ENCODE assay signal across 7 cellular contexts in the genomic region with DNA sequence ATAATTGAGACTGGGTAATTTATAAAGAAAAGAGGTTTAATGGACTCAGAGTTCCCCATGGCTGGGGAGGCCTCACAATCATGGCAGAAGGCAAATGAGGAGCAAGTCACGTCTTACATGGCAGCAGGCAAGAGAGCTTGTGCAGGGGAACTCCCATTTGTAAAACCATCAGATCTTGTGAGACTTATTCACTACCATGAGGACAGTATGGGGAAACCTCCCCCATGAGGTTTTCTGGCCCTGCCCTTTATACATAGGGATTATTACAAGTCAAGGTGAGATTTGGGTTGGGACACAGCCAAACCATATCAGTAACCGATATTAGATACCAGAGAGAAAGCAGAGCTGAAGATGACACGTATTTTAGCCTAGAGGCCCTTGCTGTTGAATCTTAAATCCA.
A peak's percentile ranks its signal among the peaks of the same experiment; 100 is the strongest.
DNase-seq lines count a peak whose midpoint lies in the region; ATAC-seq, FAIRE-seq and TF ChIP-seq lines count a peak whose summit lies in the region.
"Not testable (repeated sequence)": the region's sequence is repeated elsewhere in the genome, so short reads cannot be mapped to it uniquely, and the experiment has no call there.

No MANE protein-coding gene starts in this region.

- peaks cover 21% of the 10 kb centered on the region for H3K4me1 ChIP-seq in ACC112 (ENCODE audit: control insufficient read depth, insufficient read depth, low read length, unreplicated experiment)
- H3K4me1 ChIP-seq in astrocyte (ENCODE audit: insufficient read depth, low read length), result not testable (repeated sequence)

- H2AFZ ChIP-seq in ACC112 (ENCODE audit: low read length, unreplicated experiment); astrocyte (ENCODE audit: low read depth, low read length): not testable (repeated sequence)

- not testable (repeated sequence) for H3K4me3 Mint-ChIP-seq in T-cell; astrocyte (ENCODE audit: unreplicated experiment); neural crest cell
- peak overlapping the region; percentile 55 for H3K4me3 Mint-ChIP-seq in activated T-helper 17 cell treated with anti-CD3 and anti-CD28 coated beads, Interleukin-2, amount 50 U/mL, for 72 hours
- H3K4me3 Mint-ChIP-seq in immature natural killer cell, result peak overlapping the region; percentile 46 to 68 (median 61)

- FAIRE-seq in astrocyte (lab: Jason Lieb, UNC), result not testable (repeated sequence)

- peak overlapping the region; percentile 65 for H3K4me2 ChIP-seq in astrocyte (ENCODE audit: low read length)

- H3K9me3 Mint-ChIP-seq in T-cell; activated T-helper 17 cell treated with anti-CD3 and anti-CD28 coated beads, Interleukin-2, amount 50 U/mL, for 72 hours; astrocyte (ENCODE audit: unreplicated experiment); immature natural killer cell; neural crest cell: not testable (repeated sequence)

- not testable (repeated sequence) for H3K36me3 ChIP-seq in ACC112 (ENCODE audit: insufficient read depth, low read length); astrocyte (ENCODE audit: insufficient read depth, low read length)

- POLR2A ChIA-PET in T-cell (lab: Charles Lee), result interaction anchor here in 1 of 2 donors (0.6 kb wide), 1 partner anchor 196 kb away, joined by 3 read pairs; no protein-coding TSS in a partner anchor

- not testable (repeated sequence) for H3K4me3 ChIP-seq in ACC112 (ENCODE audit: low read depth, low read length); astrocyte (ENCODE audit: insufficient read depth, low read depth, low read length)

- H3K36me3 Mint-ChIP-seq in T-cell; activated T-helper 17 cell treated with anti-CD3 and anti-CD28 coated beads, Interleukin-2, amount 50 U/mL, for 72 hours (ENCODE audit: low read depth); astrocyte (ENCODE audit: low read depth, unreplicated experiment); neural crest cell (ENCODE audit: low read depth): not testable (repeated sequence)
- peaks cover 8 to 25% (median 8%) of the 10 kb centered on the region in 3 donors for H3K36me3 Mint-ChIP-seq in immature natural killer cell

- peaks cover 0 to 17% (median 11%) of the 10 kb centered on the region in 3 donors for H3K4me1 Mint-ChIP-seq in T-cell
- not testable (repeated sequence) for H3K4me1 Mint-ChIP-seq in activated T-helper 17 cell treated with anti-CD3 and anti-CD28 coated beads, Interleukin-2, amount 50 U/mL, for 72 hours; astrocyte (ENCODE audit: low read depth, unreplicated experiment); neural crest cell
- peaks cover 38 to 46% of the 10 kb centered on the region in 2 donors for H3K4me1 Mint-ChIP-seq in immature natural killer cell

- ATAC-seq in T-cell (replicated peaks in 1 of 4), result not testable (repeated sequence)
- ATAC-seq in activated T-helper 17 cell treated with anti-CD3 and anti-CD28 coated beads, Interleukin-2, amount 50 U/mL, for 72 hours (replicated peaks), result peak; percentile 79

- not testable (repeated sequence) for H3K79me2 ChIP-seq in ACC112 (ENCODE audit: control insufficient read depth, insufficient read depth, low read length, unreplicated experiment); astrocyte (ENCODE audit: insufficient read depth, low read length)

- not testable (repeated sequence) for H3K27me3 Mint-ChIP-seq in T-cell; activated T-helper 17 cell treated with anti-CD3 and anti-CD28 coated beads, Interleukin-2, amount 50 U/mL, for 72 hours; astrocyte (ENCODE audit: low read depth, unreplicated experiment); immature natural killer cell (ENCODE audit: low read depth in 3 of 3); neural crest cell (ENCODE audit: low read depth)

- not testable (repeated sequence) for H4K20me1 ChIP-seq in astrocyte (ENCODE audit: insufficient read depth, low read length)

- not testable (repeated sequence) for H3K9me3 ChIP-seq in astrocyte (ENCODE audit: insufficient read depth, low read depth, low read length)

- not testable (repeated sequence) for TF ChIP-seq CTCF in astrocyte (IDR thresholded peaks at IDR 0.05; ENCODE audit: insufficient read depth, low read depth, low read length); neural crest cell (conservative IDR thresholded peaks at IDR 0.05)

- H3K27ac Mint-ChIP-seq in T-cell (peak overlapping the region; percentile 55 to 80), immature natural killer cell (peak overlapping the region; percentile 69 to 88 (median 84)), neural crest cell (ENCODE audit: unreplicated experiment) (peak overlapping the region; percentile 14)
- H3K27ac Mint-ChIP-seq in activated T-helper 17 cell treated with anti-CD3 and anti-CD28 coated beads, Interleukin-2, amount 50 U/mL, for 72 hours, result peak overlapping the region; percentile 92
- H3K27ac Mint-ChIP-seq in astrocyte (ENCODE audit: unreplicated experiment), result not testable (repeated sequence)

- not testable (repeated sequence) for H3K9ac ChIP-seq in astrocyte (ENCODE audit: low read length)

- H3K27ac ChIP-seq in ACC112 (ENCODE audit: low read depth, low read length), result 0 out of 2 replicates have a peak overlapping the region, but pooled peaks have one; percentile 12
- H3K27ac ChIP-seq in astrocyte (ENCODE audit: low read depth, low read length), result not testable (repeated sequence)

- not testable (repeated sequence) for H3K27me3 ChIP-seq in ACC112 (ENCODE audit: insufficient read depth, low read length); astrocyte (ENCODE audit: insufficient read depth, low read length)

- peak; percentile 7 for DNase-seq in LHCN-M2 (ENCODE audit: low read depth)
- not testable (repeated sequence) for DNase-seq in T-cell; astrocyte (ENCODE audit: low read depth); neural crest cell (ENCODE audit: low read depth, low spot score)
- peak in 2 of 3 donors; percentile 1 to 5 for DNase-seq in immature natural killer cell

- CTCF ChIA-PET in T-cell (lab: Charles Lee), result not testable (repeated sequence)
